ENCODE assay signal across 8 cellular contexts in genomic region chr14:99729991-99730875, GRCh38. TPM values are rescaled to one million over a fixed set of nuclear protein-coding genes. Genes with fewer than 3 reads are reported as not detected.
A peak's percentile ranks its signal among the peaks of the same experiment; 100 is the strongest.
DNase-seq lines count a peak whose midpoint lies in the region; ATAC-seq, FAIRE-seq and TF ChIP-seq lines count a peak whose summit lies in the region.

No MANE protein-coding gene starts in this region.

- H3K9ac ChIP-seq in HUES64 (ENCODE audit: low read depth, low read length), result peak overlapping the region; percentile 74

- TF ChIP-seq CTCF in astrocyte of the cerebellum (IDR thresholded peaks at IDR 0.05; ENCODE audit: low read depth, low read length, missing control alignments), result peak; percentile 79

- no peaks in the 10 kb centered on the region for H3K9me3 Mint-ChIP-seq in T-helper 1 cell treated with Interleukin-12 subunit alpha and Interleukin-12 subunit beta and Interleukin-4 antibody, amounts not matched to agents 30 μg/mL and 1 μg/mL, for 36 hours

- no peak for FAIRE-seq in small intestine (lab: Jason Lieb, UNC)

- H3K36me3 ChIP-seq in HUES64 (ENCODE audit: insufficient read depth, low read length) (no peaks in the 10 kb centered on the region), small intestine (ENCODE audit: control insufficient read depth in 2 of 2, insufficient read depth in 2 of 2, low read length in 2 of 2) (no peaks in the 10 kb centered on the region)

- WGBS in HUES64, result 2% methylated on average over 75 of the region's 75 CpGs
- WGBS in small intestine, 3 donors, result 3 to 5% (median 4%) methylated on average over 37 to 75 of the region's 75 CpGs

- peak overlapping the region; percentile 65 for H3K4me3 ChIP-seq in HUES64 (ENCODE audit: low read length)
- H3K4me3 ChIP-seq in astrocyte of the cerebellum (ENCODE audit: low read depth, low read length), result peak overlapping the region; percentile 45
- H3K4me3 ChIP-seq in iPS-11a (ENCODE audit: low read depth, low read length), result peak overlapping the region; percentile 45
- peak overlapping the region in 1 of 2 donors; percentile 36 for H3K4me3 ChIP-seq in small intestine (ENCODE audit: low read depth in 1 of 2, low read length in 2 of 2)

- in situ Hi-C loops in astrocyte of the cerebellum (cut with HindIII; ENCODE audit: low sequenced_read_pairs), result no loop called here

- no peaks in the 10 kb centered on the region for H3K4me1 Mint-ChIP-seq in T-helper 1 cell treated with Interleukin-12 subunit alpha and Interleukin-12 subunit beta and Interleukin-4 antibody, amounts not matched to agents 30 μg/mL and 1 μg/mL, for 36 hours (ENCODE audit: low read depth)

- H3K27me3 Mint-ChIP-seq in T-helper 1 cell treated with Interleukin-12 subunit alpha and Interleukin-12 subunit beta and Interleukin-4 antibody, amounts not matched to agents 30 μg/mL and 1 μg/mL, for 36 hours (ENCODE audit: low read depth), result peaks cover 12% of the 10 kb centered on the region

- no peaks in the 10 kb centered on the region for H3K36me3 Mint-ChIP-seq in T-helper 1 cell treated with Interleukin-12 subunit alpha and Interleukin-12 subunit beta and Interleukin-4 antibody, amounts not matched to agents 30 μg/mL and 1 μg/mL, for 36 hours (ENCODE audit: low read depth)

- H3K4me3 Mint-ChIP-seq in T-helper 1 cell treated with Interleukin-12 subunit alpha and Interleukin-12 subunit beta and Interleukin-4 antibody, amounts not matched to agents 30 μg/mL and 1 μg/mL, for 36 hours, result peak overlapping the region; percentile 21

- H3K27ac ChIP-seq in HUES64 (ENCODE audit: low read depth, low read length) (peak overlapping the region; percentile 54; the same call in 1 of the 2 replicates), small intestine (ENCODE audit: low read depth in 1 of 2, low read length in 1 of 2) (no peak overlapping the region)

- H3K27me3 ChIP-seq in HUES64 (ENCODE audit: insufficient read depth, low read length), result no peaks in the 10 kb centered on the region
- H3K27me3 ChIP-seq in small intestine (ENCODE audit: control insufficient read depth in 2 of 2, insufficient read depth in 2 of 2, low read length in 2 of 2), result no peaks in the 10 kb centered on the region

- no peak overlapping the region for H3K27ac Mint-ChIP-seq in T-helper 1 cell treated with Interleukin-12 subunit alpha and Interleukin-12 subunit beta and Interleukin-4 antibody, amounts not matched to agents 30 μg/mL and 1 μg/mL, for 36 hours

- ATAC-seq in GM18519 (IDR thresholded peaks at IDR 0.05; ENCODE audit: low FRiP score, unreplicated experiment) (peak; percentile 60), GM21576 (IDR thresholded peaks at IDR 0.05; ENCODE audit: unreplicated experiment) (no peak)

- peaks cover 6% of the 10 kb centered on the region for H3K4me1 ChIP-seq in HUES64 (ENCODE audit: insufficient read depth, low read length)
- no peaks in the 10 kb centered on the region for H3K4me1 ChIP-seq in small intestine (ENCODE audit: control insufficient read depth in 2 of 2, insufficient read depth in 1 of 2, low read depth in 1 of 2, low read length in 1 of 2)

- peak; percentile 92 for DNase-seq in 8988T
- DNase-seq in astrocyte of the cerebellum (ENCODE audit: low read depth), result no peak
- DNase-seq in small intestine, result peak; percentile 25

- no peaks in the 10 kb centered on the region for H3K9me3 ChIP-seq in HUES64 (ENCODE audit: insufficient read depth, low read depth, low read length)
- no peaks in the 10 kb centered on the region for H3K9me3 ChIP-seq in small intestine (ENCODE audit: control insufficient read depth, low read depth)

RNA-seq across cellular contexts. Expression of gene CYP46A1, which starts 46.1 kb away (rescaled TPM):
- polyA plus RNA-seq in HUES64 (2013, experiment 1 of 2), result 0.75 TPM
- 1.1 TPM for polyA plus RNA-seq in HUES64 (2013, experiment 2 of 2)
- under 1 TPM in 1 of 3 donors, not detected in 2; 0.64 TPM for polyA plus RNA-seq in small intestine
